8 cellular contexts compared by ENCODE assay signal in genomic region chr2:50492452-50492851, GRCh38.
DNase-seq lines count a peak whose midpoint lies in the region; ATAC-seq, FAIRE-seq and TF ChIP-seq lines count a peak whose summit lies in the region.

No MANE protein-coding gene starts in this region.

- no peaks in the 10 kb centered on the region for H3K4me1 ChIP-seq in CD4-positive, CD25-positive, alpha-beta regulatory T cell (ENCODE audit: control insufficient read depth, insufficient read depth, low read length, poor library complexity, severe bottlenecking)
- H3K4me1 ChIP-seq in mucosa of descending colon (ENCODE audit: low read depth) = peaks cover 4% of the 10 kb centered on the region

- H3K4me1 Mint-ChIP-seq in CD4-positive, CD25-positive, alpha-beta regulatory T cell = peaks cover 0 to 8% (median 3%) of the 10 kb centered on the region in 4 donors

- no peak overlapping the region for H3K4me3 ChIP-seq in CD4-positive, CD25-positive, alpha-beta regulatory T cell (ENCODE audit: low read depth, low read length)
- no peak overlapping the region for H3K4me3 ChIP-seq in mucosa of descending colon

- no peaks in the 10 kb centered on the region for H3K36me3 ChIP-seq in CD4-positive, CD25-positive, alpha-beta regulatory T cell (ENCODE audit: control insufficient read depth, insufficient read depth, low read length)
- H3K36me3 ChIP-seq in mucosa of descending colon (ENCODE audit: low read depth) = no peaks in the 10 kb centered on the region

- no peaks in the 10 kb centered on the region for H3K27me3 Mint-ChIP-seq in CD4-positive, CD25-positive, alpha-beta regulatory T cell

- TF ChIP-seq CTCF in mucosa of descending colon (IDR thresholded peaks at IDR 0.05) = peak; percentile 24

- peak; percentile 90 for FAIRE-seq in endometrium (lab: Jason Lieb, UNC)

- no peak overlapping the region for H3K27ac Mint-ChIP-seq in CD4-positive, CD25-positive, alpha-beta regulatory T cell

- peak overlapping the region in 1 of 4 donors; percentile 13 for H3K4me3 Mint-ChIP-seq in CD4-positive, CD25-positive, alpha-beta regulatory T cell

- peak in 2 of 3 donors; percentile 19 to 51 for DNase-seq in CD4-positive, CD25-positive, alpha-beta regulatory T cell
- DNase-seq in NCI-H1092 treated with DMSO at 0.1 percent for 48 hours (lab: John Stamatoyannopoulos, UW) = peak; percentile 53
- DNase-seq in SKM-1 (lab: John Stamatoyannopoulos, UW; ENCODE audit: unreplicated experiment) = peak; percentile 63
- peak in 1 of 3 donors; percentile 38 for DNase-seq in mucosa of descending colon
- DNase-seq in ecto neural progenitor cell (ENCODE audit: low spot score) = no peak

- peak in 1 of 2 donors; percentile 46 for ATAC-seq in CD4-positive, CD25-positive, alpha-beta regulatory T cell (ENCODE audit: low read depth in 2 of 2)
- ATAC-seq in GM18508 (IDR thresholded peaks at IDR 0.05; ENCODE audit: insufficient read depth, unreplicated experiment) = peak; percentile 75
- peak; percentile 88 for ATAC-seq in HG02870 (IDR thresholded peaks at IDR 0.05; ENCODE audit: unreplicated experiment)
- ATAC-seq in mucosa of descending colon = peak; percentile 78

- no peaks in the 10 kb centered on the region for H3K27me3 ChIP-seq in CD4-positive, CD25-positive, alpha-beta regulatory T cell (ENCODE audit: control insufficient read depth, insufficient read depth, low read length)

- H3K9me3 Mint-ChIP-seq in CD4-positive, CD25-positive, alpha-beta regulatory T cell = no peaks in the 10 kb centered on the region

- no peaks in the 10 kb centered on the region for H3K36me3 Mint-ChIP-seq in CD4-positive, CD25-positive, alpha-beta regulatory T cell

- H3K27ac ChIP-seq in CD4-positive, CD25-positive, alpha-beta regulatory T cell (ENCODE audit: insufficient read depth, low read length, poor library complexity, severe bottlenecking) = no peak overlapping the region

- intact Hi-C loops in mucosa of descending colon (cut with DNase I, micrococcal nuclease) = loop anchor here in 1 of 2 donors (10.0 kb wide), 1 partner anchor 1548 kb away; no protein-coding TSS in a partner anchor

- no peaks in the 10 kb centered on the region for H3K9me3 ChIP-seq in CD4-positive, CD25-positive, alpha-beta regulatory T cell (ENCODE audit: control insufficient read depth in 2 of 2, low read length in 2 of 2)
- no peaks in the 10 kb centered on the region for H3K9me3 ChIP-seq in mucosa of descending colon
